1 cellular context compared by ENCODE assay signal in genomic region chr3:48397767-48398681, GRCh38.
A peak's percentile ranks its signal among the peaks of the same experiment; 100 is the strongest.
TF ChIP-seq lines count a peak whose summit lies in the region.

No MANE protein-coding gene starts in this region.

TF ChIP-seq in H1, 55 proteins besides CTCF, POLR2A, EP300 and RAD21:
- TF ChIP-seq CTBP2 (IDR thresholded peaks at IDR 0.05; ENCODE audit: borderline replicate concordance, insufficient read depth, insufficient read length, low read length) (no peak), SUZ12 (IDR thresholded peaks at IDR 0.05; ENCODE audit: low read length) (no peak), POLR2AphosphoS5 (IDR thresholded peaks at IDR 0.05; ENCODE audit: low read depth, low read length) (peak; percentile 39; the same call in 1 of the 2 replicates)
